Comparison of ENCODE assay signal across 1 cellular context in genomic region chr7:44625899-44626511, GRCh38.
TF ChIP-seq lines count a peak whose summit lies in the region.

No MANE protein-coding gene starts in this region.

TF ChIP-seq in K562, 482 proteins besides CTCF, POLR2A, EP300 and RAD21:
- no peak for TF ChIP-seq ATF6 (CRISPR knock-in tag; IDR thresholded peaks at IDR 0.05)
- TF ChIP-seq PRPF4 (IDR thresholded peaks at IDR 0.05; ENCODE audit: insufficient read depth, low read depth, low read length, poor library complexity, severe bottlenecking), result no peak
- TF ChIP-seq HOXB6 (CRISPR knock-in tag; IDR thresholded peaks at IDR 0.05; ENCODE audit: borderline replicate concordance), result no peak
- no peak for TF ChIP-seq SRSF9 (IDR thresholded peaks at IDR 0.05; ENCODE audit: borderline replicate concordance, low read depth, low read length)
- no peak for TF ChIP-seq RBM39 (optimal IDR thresholded peaks at IDR 0.05; ENCODE audit: low read depth, low read length)
- no peak for TF ChIP-seq ZC3H4 (CRISPR knock-in tag; IDR thresholded peaks at IDR 0.05; ENCODE audit: borderline replicate concordance)
- no peak for TF ChIP-seq COPS2 (conservative IDR thresholded peaks at IDR 0.05)
- no peak for TF ChIP-seq FOXP4 (CRISPR knock-in tag; IDR thresholded peaks at IDR 0.05; ENCODE audit: borderline replicate concordance)
- peak; percentile 83 for TF ChIP-seq RFX1 (IDR thresholded peaks at IDR 0.05)
